Comparison of ENCODE assay signal across 30 cellular contexts in the genomic region with DNA sequence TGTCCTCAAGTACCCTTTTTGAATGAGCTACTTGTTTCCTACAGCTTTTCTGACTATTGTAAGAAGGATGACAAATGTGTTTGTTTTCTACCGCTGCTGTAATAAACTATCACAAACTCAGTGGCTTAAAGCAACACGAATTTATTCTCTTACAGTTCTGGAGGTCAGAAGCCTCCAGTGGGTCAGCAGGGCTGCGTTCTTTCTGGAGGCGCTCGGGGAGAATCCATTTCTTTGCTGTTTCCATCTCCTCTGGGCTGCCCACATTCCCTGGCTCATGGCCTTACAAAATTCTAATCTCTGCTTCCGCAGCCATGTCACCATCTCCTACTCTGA.
"Had no signal": no experiment of that assay in that cellular context is flagged by ENCODE, and none has a peak within 500 bp of the region (broad histone marks: within the 10 kb centered on the region; RNA-seq: fewer than 3 reads in every experiment).

No MANE protein-coding gene starts in this region.

- H3K27me3 ChIP-seq: MG63, SJCRH30 had no signal

- H3K9me3 ChIP-seq: MG63 had no signal

- H3K4me1 ChIP-seq: SJCRH30 had no signal

- DNase-seq: activated CD4-positive, alpha-beta T cell treated with anti-CD3 and anti-CD28 coated beads for 1 hour; activated CD4-positive, alpha-beta T cell treated with anti-CD3 and anti-CD28 coated beads for 48 hours; activated CD4-positive, alpha-beta T cell treated with anti-CD3 and anti-CD28 coated beads, Interleukin-2, amount 50 U/mL, for 4 hours; activated CD4-positive, CD25-positive, alpha-beta regulatory T cell; activated effector memory CD4-positive, alpha-beta T cell treated with anti-CD3 and anti-CD28 coated beads, Interleukin-2, amount 50 U/mL, for 16 hours; activated naive CD4-positive, alpha-beta T cell; activated naive CD4-positive, alpha-beta T cell treated with anti-CD3 and anti-CD28 coated beads, Interleukin-2, amount 50 U/mL, for 16 hours; activated naive CD8-positive, alpha-beta T cell treated with anti-CD3 and anti-CD28 coated beads for 36 hours; activated T-cell treated with anti-CD3 and anti-CD28 coated beads, Interleukin-2, amount 50 U/mL, for 1 hour; activated T-cell treated with anti-CD3 and anti-CD28 coated beads, Interleukin-2, amount 50 U/mL, for 72 hours; amniotic stem cell; aorta; Kasumi-1; NCI-H1048; NCI-H1105 treated with DMSO at 0.1 percent for 48 hours; NCI-H1436; NCI-H1694 treated with DMSO at 0.1 percent for 48 hours; NCI-H2107; NCI-H2171; NCI-H510A; NCI-H526; NCI-H748 treated with DMSO at 0.1 percent for 48 hours; NK-92 treated with Interleukin-12 subunit alpha and Interleukin-12 subunit beta, amount 100 ng/mL, for 24 hours; T1000; WERI-Rb-1 had no signal

- ATAC-seq: activated CD8-positive, alpha-beta T cell treated with anti-CD3 and anti-CD28 coated beads for 36 hours; activated T-cell treated with anti-CD3 and anti-CD28 coated beads, Interleukin-2, amount 50 U/mL, for 72 hours; activated T-helper 17 cell treated with anti-CD3 and anti-CD28 coated beads, Interleukin-2, amount 50 U/mL, for 72 hours had no signal

- H3K4me3 ChIP-seq: MG63, SJCRH30, SK-N-MC had no signal

- H3K27ac ChIP-seq: SJCRH30, SK-N-MC, WERI-Rb-1 had no signal

- H3K36me3 ChIP-seq: MG63, SJCRH30, WERI-Rb-1 had no signal
